13 cellular contexts compared by ENCODE assay signal in the genomic region with DNA sequence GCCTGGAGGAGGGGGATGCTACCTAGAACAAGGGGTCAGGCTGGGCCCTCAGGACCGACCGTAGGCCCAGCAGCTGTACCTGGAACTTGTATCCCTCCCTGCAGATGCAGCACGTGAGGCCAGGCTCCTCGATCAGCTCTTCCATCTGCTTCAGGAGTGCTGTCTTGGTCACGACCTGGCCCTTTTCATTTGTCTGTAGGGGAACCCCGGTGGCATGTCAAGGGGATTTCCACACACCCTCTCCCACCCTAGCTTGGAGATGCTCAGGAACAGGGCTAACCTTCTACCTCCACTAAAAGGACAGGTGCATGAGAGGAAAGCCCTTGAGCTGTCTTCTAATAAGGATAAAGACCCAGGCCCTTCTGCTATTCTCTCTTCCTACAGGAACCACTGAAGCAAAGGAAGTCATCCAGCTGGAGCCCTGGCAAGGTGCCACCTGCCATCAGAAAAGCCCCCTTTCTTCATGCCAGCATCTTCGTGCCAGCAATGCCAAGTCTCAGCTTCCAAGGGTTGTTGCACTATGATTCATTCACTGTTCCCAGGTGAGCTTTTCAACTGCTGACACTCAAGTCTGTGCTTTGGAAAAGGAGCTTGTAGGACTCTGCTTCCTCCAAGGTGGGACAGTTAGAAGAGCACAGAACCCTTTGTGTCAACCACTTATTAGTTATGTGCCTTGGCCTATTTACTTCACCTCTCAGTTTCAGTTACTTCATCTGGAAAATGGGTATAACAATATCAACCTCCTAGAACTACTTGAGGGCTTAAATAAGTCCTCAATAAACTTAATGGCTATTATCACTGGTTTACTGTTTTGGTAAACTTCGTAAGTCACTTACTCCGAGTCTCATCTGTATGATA.
A peak's percentile ranks its signal among the peaks of the same experiment; 100 is the strongest.
DNase-seq lines count a peak whose midpoint lies in the region; TF ChIP-seq lines count a peak whose summit lies in the region.
"Had no signal": no experiment of that assay in that cellular context is flagged by ENCODE, and none has a peak within 500 bp of the region (broad histone marks: within the 10 kb centered on the region; RNA-seq: fewer than 3 reads in every experiment).

No MANE protein-coding gene starts in this region.

- no peaks in the 10 kb centered on the region for H3K27me3 Mint-ChIP-seq in activated T-helper 1 cell treated with anti-CD3 and anti-CD28 coated beads, Interleukin-12 subunit alpha, Interleukin-12 subunit beta, Interleukin-2, Interleukin-4 antibody, amounts not matched to agents 30 ng/mL and 10 ng/mL and 1 ng/mL, durations not matched to agents 14 hours and 24 hours and 36 hours (ENCODE audit: insufficient read depth)

- H3K9me3 ChIP-seq in neutrophil (no peaks in the 10 kb centered on the region), BE2C (no peaks in the 10 kb centered on the region)

- H3K4me3 ChIP-seq in neutrophil (ENCODE audit: low read depth in 1 of 2, low read length in 1 of 2) = no peak overlapping the region
- no peak overlapping the region for H3K4me3 ChIP-seq in BE2C (ENCODE audit: low read depth, low read length)
- H3K4me3 ChIP-seq: coronary artery, skin epidermis had no signal

- H3K36me3 ChIP-seq in neutrophil = peaks cover 88% of the 10 kb centered on the region
- peaks cover 19% of the 10 kb centered on the region for H3K36me3 ChIP-seq in BE2C

- DNase-seq in GM10266 (ENCODE audit: extremely low spot score) = peak; percentile 44
- peak; percentile 29 for DNase-seq in activated T-helper 1 cell treated with anti-CD3 and anti-CD28 coated beads, Interleukin-12 subunit alpha, Interleukin-12 subunit beta, Interleukin-2, Interleukin-4 antibody, amounts not matched to agents 30 ng/mL and 10 ng/mL and 1 ng/mL, durations not matched to agents 14 hours and 24 hours and 36 hours (ENCODE audit: low spot score)
- no peak for DNase-seq in foreskin melanocyte
- DNase-seq in NCI-H1417 treated with DMSO at 0.1 percent for 48 hours (lab: John Stamatoyannopoulos, UW) = no peak
- DNase-seq in HuH-7 (ENCODE audit: low spot score) = no peak
- no peak for DNase-seq in BE2C
- DNase-seq: islet precursor cell, MM.1S, natural killer cell had no signal

- intact Hi-C loops in activated T-helper 1 cell treated with anti-CD3 and anti-CD28 coated beads, Interleukin-12 subunit alpha, Interleukin-12 subunit beta, Interleukin-2, Interleukin-4 antibody, amounts not matched to agents 30 ng/mL and 10 ng/mL and 1 ng/mL, durations not matched to agents 14 hours and 24 hours and 36 hours (cut with micrococcal nuclease) = loop anchor here (2.0 to 5.0 kb wide), 2 partner anchors 131 to 185 kb away; a partner anchor contains a TSS

- peaks cover 38% of the 10 kb centered on the region for H3K4me1 Mint-ChIP-seq in activated T-helper 1 cell treated with anti-CD3 and anti-CD28 coated beads, Interleukin-12 subunit alpha, Interleukin-12 subunit beta, Interleukin-2, Interleukin-4 antibody, amounts not matched to agents 30 ng/mL and 10 ng/mL and 1 ng/mL, durations not matched to agents 14 hours and 24 hours and 36 hours (ENCODE audit: low read depth)
- H3K4me1 Mint-ChIP-seq: natural killer cell had no signal

- no peak for TF ChIP-seq CTCF in C4-2B (conservative IDR thresholded peaks at IDR 0.05)
- TF ChIP-seq CTCF in GM10266 (IDR thresholded peaks at IDR 0.05; ENCODE audit: control insufficient read depth, insufficient read depth, low read depth, missing control alignments) = no peak
- no peak for TF ChIP-seq CTCF in neutrophil (IDR thresholded peaks at IDR 0.05)
- TF ChIP-seq CTCF in BE2C (IDR thresholded peaks at IDR 0.05; ENCODE audit: low read depth, low read length) = no peak

- peaks cover 60% of the 10 kb centered on the region for H3K36me3 Mint-ChIP-seq in activated T-helper 1 cell treated with anti-CD3 and anti-CD28 coated beads, Interleukin-12 subunit alpha, Interleukin-12 subunit beta, Interleukin-2, Interleukin-4 antibody, amounts not matched to agents 30 ng/mL and 10 ng/mL and 1 ng/mL, durations not matched to agents 14 hours and 24 hours and 36 hours (ENCODE audit: low read depth)

- H3K4me3 Mint-ChIP-seq in activated T-helper 1 cell treated with anti-CD3 and anti-CD28 coated beads, Interleukin-12 subunit alpha, Interleukin-12 subunit beta, Interleukin-2, Interleukin-4 antibody, amounts not matched to agents 30 ng/mL and 10 ng/mL and 1 ng/mL, durations not matched to agents 14 hours and 24 hours and 36 hours = no peak overlapping the region
- H3K4me3 Mint-ChIP-seq: natural killer cell had no signal

- H3K4me1 ChIP-seq in neutrophil (ENCODE audit: control insufficient read depth in 1 of 2, insufficient read depth in 1 of 2, low read depth in 1 of 2, low read length in 1 of 2) (peaks cover 44% of the 10 kb centered on the region in 2 experiments), BE2C (no peaks in the 10 kb centered on the region)

- peak overlapping the region; percentile 41 for H3K27ac ChIP-seq in C4-2B
- H3K27ac ChIP-seq in neutrophil = peak overlapping the region; percentile 88
- H3K27ac ChIP-seq: coronary artery had no signal

- no peaks in the 10 kb centered on the region for H3K9me3 Mint-ChIP-seq in activated T-helper 1 cell treated with anti-CD3 and anti-CD28 coated beads, Interleukin-12 subunit alpha, Interleukin-12 subunit beta, Interleukin-2, Interleukin-4 antibody, amounts not matched to agents 30 ng/mL and 10 ng/mL and 1 ng/mL, durations not matched to agents 14 hours and 24 hours and 36 hours
- H3K9me3 Mint-ChIP-seq: natural killer cell had no signal

- H3K27me3 ChIP-seq in neutrophil (no peaks in the 10 kb centered on the region), BE2C (no peaks in the 10 kb centered on the region)

- peak overlapping the region; percentile 77 for H3K27ac Mint-ChIP-seq in activated T-helper 1 cell treated with anti-CD3 and anti-CD28 coated beads, Interleukin-12 subunit alpha, Interleukin-12 subunit beta, Interleukin-2, Interleukin-4 antibody, amounts not matched to agents 30 ng/mL and 10 ng/mL and 1 ng/mL, durations not matched to agents 14 hours and 24 hours and 36 hours

Comparison
In these comparisons a context has a peak if more than half of its experiments do, and no peak if none do; other contexts are left out.
1. DNase-seq: peak in GM10266 (single experiment) and activated T-helper 1 cell treated with anti-CD3 and anti-CD28 coated beads, Interleukin-12 subunit alpha, Interleukin-12 subunit beta, Interleukin-2, Interleukin-4 antibody, amounts not matched to agents 30 ng/mL and 10 ng/mL and 1 ng/mL, durations not matched to agents 14 hours and 24 hours and 36 hours (single experiment); none in foreskin melanocyte (single experiment), NCI-H1417 treated with DMSO at 0.1 percent for 48 hours (single experiment), HuH-7 (single experiment) and BE2C (single experiment).